22 cellular contexts compared by ENCODE assay signal in genomic region chr1:15445390-15446122, GRCh38. TPM values are rescaled to one million over a fixed set of nuclear protein-coding genes. Genes with fewer than 3 reads are reported as not detected.
"Had no signal": no experiment of that assay in that cellular context is flagged by ENCODE, and none has a peak within 500 bp of the region (broad histone marks: within the 10 kb centered on the region; RNA-seq: fewer than 3 reads in every experiment).

No MANE protein-coding gene starts in this region.

- H3K9me3 ChIP-seq: colonic mucosa, neutrophil, sigmoid colon, thyroid gland had no signal

- H3K27ac Mint-ChIP-seq: activated CD4-positive, alpha-beta T cell treated with anti-CD3 and anti-CD28 coated beads for 36 hours; activated naive CD8-positive, alpha-beta T cell treated with anti-CD3 and anti-CD28 coated beads, Interleukin-2, amount 10 ng/mL, durations not matched to agents 7 days and 5 days; memory B cell; naive thymus-derived CD4-positive, alpha-beta T cell had no signal

- H3K9me3 Mint-ChIP-seq: activated naive CD8-positive, alpha-beta T cell treated with anti-CD3 and anti-CD28 coated beads, Interleukin-2, amount 10 ng/mL, durations not matched to agents 7 days and 5 days; memory B cell; naive thymus-derived CD4-positive, alpha-beta T cell had no signal

- H3K4me3 Mint-ChIP-seq: activated CD4-positive, alpha-beta T cell treated with anti-CD3 and anti-CD28 coated beads for 36 hours; activated naive CD8-positive, alpha-beta T cell treated with anti-CD3 and anti-CD28 coated beads, Interleukin-2, amount 10 ng/mL, durations not matched to agents 7 days and 5 days; brain; memory B cell; naive thymus-derived CD4-positive, alpha-beta T cell had no signal

- H3K36me3 Mint-ChIP-seq: activated naive CD8-positive, alpha-beta T cell treated with anti-CD3 and anti-CD28 coated beads, Interleukin-2, amount 10 ng/mL, durations not matched to agents 7 days and 5 days; brain; naive thymus-derived CD4-positive, alpha-beta T cell had no signal

- DNase-seq: activated CD4-positive, alpha-beta T cell treated with anti-CD3 and anti-CD28 coated beads for 36 hours; activated CD4-positive, alpha-beta T cell treated with anti-CD3 and anti-CD28 coated beads, Interleukin-2, amount 50 U/mL, for 48 hours; activated naive CD8-positive, alpha-beta T cell treated with anti-CD3 and anti-CD28 coated beads, Interleukin-2, amount 10 ng/mL, durations not matched to agents 7 days and 5 days; activated T-cell treated with anti-CD3 and anti-CD28 coated beads for 4 hours; caudate nucleus; colonic mucosa; head of caudate nucleus; kidney glomerular epithelial cell; naive thymus-derived CD4-positive, alpha-beta T cell; sigmoid colon; stimulated activated naive CD4-positive, alpha-beta T cell treated with Interleukin-2 at 50 U/mL for 16 hours; T-helper 2 cell; thyroid gland had no signal

- H3K36me3 ChIP-seq: colonic mucosa, neutrophil, sigmoid colon, thyroid gland had no signal

- ATAC-seq: activated CD4-positive, alpha-beta T cell treated with anti-CD3 and anti-CD28 coated beads for 36 hours; naive thymus-derived CD4-positive, alpha-beta T cell had no signal

- FAIRE-seq: endometrium, frontal cortex had no signal

- H3K4me1 Mint-ChIP-seq: activated CD4-positive, alpha-beta T cell treated with anti-CD3 and anti-CD28 coated beads for 36 hours; brain; memory B cell had no signal

- H3K4me3 ChIP-seq: colonic mucosa, sigmoid colon, thyroid gland had no signal

- H3K4me1 ChIP-seq: colonic mucosa, sigmoid colon, thyroid gland had no signal

- H3K27ac ChIP-seq: colonic mucosa, neutrophil, sigmoid colon, thyroid gland had no signal

- H3K27me3 ChIP-seq: colonic mucosa, thyroid gland had no signal

RNA-seq across cellular contexts. Expression of gene CTRC, which starts 7.3 kb away (rescaled TPM):
- total RNA-seq: activated CD4-positive, alpha-beta T cell treated with anti-CD3 and anti-CD28 coated beads for 36 hours; frontal cortex; liver; sigmoid colon; ureter had no signal
- polyA plus RNA-seq: liver; naive thymus-derived CD4-positive, alpha-beta T cell had no signal

RNA-seq across cellular contexts. Expression of gene CELA2A, which starts 11.0 kb away (rescaled TPM):
- total RNA-seq: activated CD4-positive, alpha-beta T cell treated with anti-CD3 and anti-CD28 coated beads for 36 hours; activated naive CD8-positive, alpha-beta T cell treated with anti-CD3 and anti-CD28 coated beads, Interleukin-2, amount 10 ng/mL, durations not matched to agents 7 days and 5 days; frontal cortex; liver; naive thymus-derived CD4-positive, alpha-beta T cell; sigmoid colon; subcutaneous adipose tissue; thyroid gland had no signal
- polyA plus RNA-seq: esophagus; liver; naive thymus-derived CD4-positive, alpha-beta T cell; sigmoid colon had no signal

RNA-seq across cellular contexts. Expression of gene CELA2B, which starts 30.3 kb away (rescaled TPM):
- total RNA-seq: activated CD4-positive, alpha-beta T cell treated with anti-CD3 and anti-CD28 coated beads for 36 hours; activated naive CD8-positive, alpha-beta T cell treated with anti-CD3 and anti-CD28 coated beads, Interleukin-2, amount 10 ng/mL, durations not matched to agents 7 days and 5 days; frontal cortex; liver; naive thymus-derived CD4-positive, alpha-beta T cell; sigmoid colon; subcutaneous adipose tissue; thyroid gland; ureter had no signal
- polyA plus RNA-seq: esophagus; liver; naive thymus-derived CD4-positive, alpha-beta T cell; sigmoid colon had no signal
